In the genomic region with DNA sequence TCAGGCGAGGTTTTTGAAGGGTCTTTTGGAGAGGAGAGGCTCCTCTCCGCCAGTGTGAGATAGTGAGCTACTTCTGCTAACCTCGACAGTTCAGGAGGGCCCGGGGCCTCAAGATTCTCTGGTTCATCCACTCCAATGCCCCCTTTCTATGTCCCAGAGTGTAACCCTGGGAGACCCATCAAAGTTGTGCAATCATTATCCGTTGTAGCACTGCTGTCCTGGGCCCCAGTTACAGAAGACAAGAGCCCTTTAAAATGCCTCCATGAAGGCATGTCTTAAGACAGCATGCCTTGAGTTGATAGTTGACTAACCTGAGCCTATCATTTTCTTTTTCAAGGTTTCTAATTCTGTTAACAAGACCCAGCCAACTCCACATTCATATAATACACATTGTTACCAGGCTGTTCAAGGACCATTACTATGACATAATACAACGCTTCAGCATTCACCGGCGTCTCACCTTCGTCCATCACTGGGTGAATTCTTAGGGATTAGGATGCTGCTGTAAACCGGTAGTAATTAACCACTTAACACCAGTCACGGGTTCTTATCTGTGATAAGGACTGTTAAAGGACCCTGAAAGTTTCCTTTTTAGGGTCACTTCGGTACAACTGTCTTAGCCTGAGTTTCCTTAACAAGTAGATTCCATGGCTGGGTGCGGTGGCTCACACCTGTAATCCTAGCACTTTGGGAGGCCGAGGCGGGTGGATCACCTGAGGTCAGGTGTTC, we compare ENCODE assay signal across 28 cellular contexts.
"Had no signal": no experiment of that assay in that cellular context is flagged by ENCODE, and none has a peak within 500 bp of the region (broad histone marks: within the 10 kb centered on the region; RNA-seq: fewer than 3 reads in every experiment).

No MANE protein-coding gene starts in this region.

- H3K4me3 Mint-ChIP-seq: activated CD8-positive, alpha-beta T cell treated with anti-CD3 and anti-CD28 coated beads, Interleukin-2, amount 10 ng/mL, durations not matched to agents 7 days and 5 days; activated T-cell treated with anti-CD3 and anti-CD28 coated beads, Interleukin-2, amount 50 U/mL, for 24 hours; activated T-helper 17 cell treated with anti-CD3 and anti-CD28 coated beads, Interleukin-2, amount 50 U/mL, for 72 hours; central memory CD8-positive, alpha-beta T cell; effector memory CD8-positive, alpha-beta T cell; naive B cell; neural crest cell; stimulated activated memory B cell treated with anti-CD40 and anti-IgM and Interleukin-4, amounts not matched to agents 10 μg/mL and 1 μg/mL and 100 μg/mL, for 72 hours; T-helper 17 cell had no signal

- H3K4me2 ChIP-seq: smooth muscle cell had no signal

- H3K27ac ChIP-seq: colonic mucosa, uterus had no signal

- ATAC-seq: activated CD8-positive, alpha-beta T cell treated with anti-CD3 and anti-CD28 coated beads, Interleukin-2, amount 10 ng/mL, durations not matched to agents 7 days and 5 days; activated naive CD4-positive, alpha-beta T cell treated with anti-CD3 and anti-CD28 coated beads, Interleukin-2, amount 50 U/mL, for 72 hours; activated T-helper 17 cell treated with anti-CD3 and anti-CD28 coated beads, Interleukin-2, amount 50 U/mL, for 72 hours; effector memory CD8-positive, alpha-beta T cell; gastrocnemius medialis; sciatic nerve; stimulated activated memory B cell treated with anti-CD40 and anti-IgM and Interleukin-4, amounts not matched to agents 10 μg/mL and 1 μg/mL and 100 μg/mL, for 72 hours; T-helper 17 cell had no signal

- H3K36me3 Mint-ChIP-seq: activated naive CD4-positive, alpha-beta T cell treated with anti-CD3 and anti-CD28 coated beads, Interleukin-2, amount 50 U/mL, for 72 hours; naive B cell; stimulated activated memory B cell treated with anti-CD40 and anti-IgM and Interleukin-4, amounts not matched to agents 10 μg/mL and 1 μg/mL and 100 μg/mL, for 72 hours had no signal

- FAIRE-seq: keratinocyte had no signal

- H3K9me3 ChIP-seq: breast epithelium, colonic mucosa, esophagus squamous epithelium, gastrocnemius medialis, stomach, transverse colon, uterus had no signal

- H3K4me1 Mint-ChIP-seq: activated T-helper 17 cell treated with anti-CD3 and anti-CD28 coated beads, Interleukin-2, amount 50 U/mL, for 72 hours; central memory CD8-positive, alpha-beta T cell; naive B cell; stimulated activated memory B cell treated with anti-CD40 and anti-IgM and Interleukin-4, amounts not matched to agents 10 μg/mL and 1 μg/mL and 100 μg/mL, for 72 hours; T-helper 17 cell had no signal

- H3K9me3 Mint-ChIP-seq: activated naive CD4-positive, alpha-beta T cell treated with anti-CD3 and anti-CD28 coated beads, Interleukin-2, amount 50 U/mL, for 72 hours; activated T-cell treated with anti-CD3 and anti-CD28 coated beads, Interleukin-2, amount 50 U/mL, for 24 hours; activated T-helper 17 cell treated with anti-CD3 and anti-CD28 coated beads, Interleukin-2, amount 50 U/mL, for 72 hours; central memory CD8-positive, alpha-beta T cell; effector memory CD8-positive, alpha-beta T cell; naive B cell; stimulated activated memory B cell treated with anti-CD40 and anti-IgM and Interleukin-4, amounts not matched to agents 10 μg/mL and 1 μg/mL and 100 μg/mL, for 72 hours had no signal

- DNase-seq: activated CD4-positive, alpha-beta T cell treated with anti-CD3 and anti-CD28 coated beads for 1 hour; activated CD4-positive, alpha-beta T cell treated with anti-CD3 and anti-CD28 coated beads, Interleukin-2, amount 50 U/mL, for 1 hour; activated CD8-positive, alpha-beta memory T cell treated with anti-CD3 and anti-CD28 coated beads, Interleukin-2, amount 50 U/mL, for 4 hours; activated CD8-positive, alpha-beta T cell treated with anti-CD3 and anti-CD28 coated beads, Interleukin-2, amount 10 ng/mL, durations not matched to agents 7 days and 5 days; activated T-cell treated with anti-CD3 and anti-CD28 coated beads, Interleukin-2, amount 50 U/mL, for 24 hours; colonic mucosa; dorsolateral prefrontal cortex; effector memory CD8-positive, alpha-beta T cell; esophagus squamous epithelium; gastrocnemius medialis; head of caudate nucleus; naive B cell; occipital lobe; posterior cingulate gyrus; stimulated activated CD4-positive, alpha-beta T cell treated with anti-CD3 and anti-CD28 coated beads, Interleukin-15, amount 100 ng/mL, for 24 hours; T-helper 17 cell; uterus had no signal

- H3K36me3 ChIP-seq: breast epithelium, colonic mucosa, esophagus squamous epithelium, gastrocnemius medialis, stomach, transverse colon, uterus had no signal

- H3K4me3 ChIP-seq: breast epithelium, colonic mucosa, dorsolateral prefrontal cortex, esophagus squamous epithelium, gastrocnemius medialis, smooth muscle cell, stomach, transverse colon, uterus had no signal

- H3K27ac Mint-ChIP-seq: activated CD8-positive, alpha-beta T cell treated with anti-CD3 and anti-CD28 coated beads, Interleukin-2, amount 10 ng/mL, durations not matched to agents 7 days and 5 days; activated naive CD4-positive, alpha-beta T cell treated with anti-CD3 and anti-CD28 coated beads, Interleukin-2, amount 50 U/mL, for 72 hours; activated T-cell treated with anti-CD3 and anti-CD28 coated beads, Interleukin-2, amount 50 U/mL, for 24 hours; activated T-helper 17 cell treated with anti-CD3 and anti-CD28 coated beads, Interleukin-2, amount 50 U/mL, for 72 hours; effector memory CD8-positive, alpha-beta T cell; stimulated activated memory B cell treated with anti-CD40 and anti-IgM and Interleukin-4, amounts not matched to agents 10 μg/mL and 1 μg/mL and 100 μg/mL, for 72 hours; T-helper 17 cell had no signal

- H3K27me3 ChIP-seq: breast epithelium, colonic mucosa, dorsolateral prefrontal cortex, esophagus squamous epithelium, gastrocnemius medialis, stomach, transverse colon, uterus had no signal

- H3K4me1 ChIP-seq: breast epithelium, uterus had no signal
